8 cellular contexts compared by ENCODE assay signal in genomic region chr12:103877934-103878510, GRCh38.
A peak's percentile ranks its signal among the peaks of the same experiment; 100 is the strongest.
DNase-seq lines count a peak whose midpoint lies in the region; ATAC-seq and TF ChIP-seq lines count a peak whose summit lies in the region.

No MANE protein-coding gene starts in this region.

- TF ChIP-seq CTCF in GM13977 (IDR thresholded peaks at IDR 0.05; ENCODE audit: extremely low read depth, insufficient read depth, missing control alignments) (peak; percentile 78), MM.1S (IDR thresholded peaks at IDR 0.05; ENCODE audit: low read length) (peak; percentile 86)

- DNase-seq in GM13977 (ENCODE audit: low spot score), result peak; percentile 61
- DNase-seq in MM.1S, result peak; percentile 78
- DNase-seq in SHP77 treated with DMSO at 0.1 percent for 48 hours (lab: John Stamatoyannopoulos, UW), result peak; percentile 52
- DNase-seq in activated naive CD4-positive, alpha-beta T cell treated with Interleukin-2 at 50 U/mL for 16 hours, result peak; percentile 51
- peak in 41 of 42 donors; percentile 8 to 82 (median 52) for DNase-seq in head of caudate nucleus
- DNase-seq in putamen (ENCODE audit: low spot score), result peak; percentile 34

- H4K20me1 ChIP-seq in MM.1S (ENCODE audit: insufficient read depth, low read length), result no peaks in the 10 kb centered on the region

- intact Hi-C loops in head of caudate nucleus (cut with DNase I), result no loop called here

- H2AFZ ChIP-seq in ACC112 (ENCODE audit: low read length, unreplicated experiment) (peak overlapping the region; percentile 79), MM.1S (ENCODE audit: low read length) (peak overlapping the region; percentile 60)

- H3K9ac ChIP-seq in MM.1S (ENCODE audit: low read length), result no peak overlapping the region; the same call in 1 of the 2 replicates

- in situ Hi-C loops in GM13977 (cut with MboI; ENCODE audit: low pct_unique_long_range_greater_than_20kb, low sequenced_read_pairs, unreplicated experiment), result loop anchor here (10.0 kb wide), 1 partner anchor 227 kb away; no protein-coding TSS in a partner anchor

- peak overlapping the region; percentile 42; the same call in 1 of the 2 replicates for H3K4me2 ChIP-seq in MM.1S (ENCODE audit: low read depth, low read length)

- no peaks in the 10 kb centered on the region for H3K36me3 ChIP-seq in ACC112 (ENCODE audit: insufficient read depth, low read length)
- H3K36me3 ChIP-seq in MM.1S (replicated peaks; ENCODE audit: insufficient read depth, low read length), result no peaks in the 10 kb centered on the region

- no peak for ATAC-seq in GM18909 (IDR thresholded peaks at IDR 0.05; ENCODE audit: poor library complexity, unreplicated experiment)

- H3K27me3 ChIP-seq in ACC112 (ENCODE audit: insufficient read depth, low read length) (no peaks in the 10 kb centered on the region), MM.1S (replicated peaks; ENCODE audit: insufficient read depth, low read length) (no peaks in the 10 kb centered on the region)

- no peak overlapping the region for H3K4me3 ChIP-seq in ACC112 (ENCODE audit: low read depth, low read length)
- no peak overlapping the region for H3K4me3 ChIP-seq in MM.1S (ENCODE audit: low read length)

- H3K9me2 ChIP-seq in MM.1S (replicated peaks; ENCODE audit: insufficient read depth, low read length), result no peaks in the 10 kb centered on the region

- H3K79me2 ChIP-seq in ACC112 (ENCODE audit: control insufficient read depth, insufficient read depth, low read length, unreplicated experiment) (no peaks in the 10 kb centered on the region), MM.1S (ENCODE audit: low read length) (no peaks in the 10 kb centered on the region)

- no peaks in the 10 kb centered on the region for H3K9me3 ChIP-seq in MM.1S (replicated peaks; ENCODE audit: insufficient read depth, low read length)

- no peaks in the 10 kb centered on the region for H3K4me1 ChIP-seq in ACC112 (ENCODE audit: control insufficient read depth, insufficient read depth, low read length, unreplicated experiment)
- H3K4me1 ChIP-seq in MM.1S (ENCODE audit: low read length), result peaks cover 47% of the 10 kb centered on the region

- H3F3A ChIP-seq in MM.1S (ENCODE audit: insufficient read depth, low read length), result peaks cover 8% of the 10 kb centered on the region; the same call in 1 of the 2 replicates

- H3K27ac ChIP-seq in ACC112 (ENCODE audit: low read depth, low read length) (no peak overlapping the region), MM.1S (ENCODE audit: low read length) (no peak overlapping the region)
